Comparison of ENCODE assay signal across 32 cellular contexts in the genomic region with DNA sequence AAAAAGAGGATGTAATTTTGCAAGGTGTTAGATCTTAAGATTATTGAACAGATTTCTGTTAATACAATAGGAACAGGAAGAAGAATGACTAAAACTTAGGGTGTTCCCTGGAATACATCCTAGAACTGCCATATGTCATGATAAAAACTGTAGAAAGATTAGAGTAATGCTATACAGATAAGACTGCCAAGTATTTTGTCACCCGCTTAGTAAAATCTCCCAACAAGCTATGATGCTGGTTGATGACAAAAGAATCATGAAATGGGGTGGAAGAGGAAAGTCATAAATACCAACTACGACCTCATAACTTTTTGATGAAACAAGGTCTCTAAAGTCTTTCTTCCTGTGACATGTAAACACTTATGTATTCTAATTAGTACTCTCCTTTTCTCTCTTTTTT.
DNase-seq lines count a peak whose midpoint lies in the region; ATAC-seq and TF ChIP-seq lines count a peak whose summit lies in the region.
"Had no signal": no experiment of that assay in that cellular context is flagged by ENCODE, and none has a peak within 500 bp of the region (broad histone marks: within the 10 kb centered on the region; RNA-seq: fewer than 3 reads in every experiment).

No MANE protein-coding gene starts in this region.

- H4K91ac ChIP-seq in IMR-90 (ENCODE audit: insufficient read depth, low read depth, low read length) = no peak overlapping the region

- H3K4me1 ChIP-seq in IMR-90 (ENCODE audit: control insufficient read depth, insufficient read depth, low read length) (peaks cover 5% of the 10 kb centered on the region; the same call in 1 of the 2 replicates), fibroblast of lung (ENCODE audit: control insufficient read depth, extremely low read depth, insufficient read depth, low read length) (peaks cover 10% of the 10 kb centered on the region), osteoblast (ENCODE audit: insufficient read depth, low read length) (peaks cover 53% of the 10 kb centered on the region)
- H3K4me1 ChIP-seq: BLaER1, heart left ventricle, lower lobe of right lung, Peyer's patch, psoas muscle, tibial nerve had no signal

- H3K9me1 ChIP-seq in IMR-90 (ENCODE audit: insufficient read depth, low read length) = no peaks in the 10 kb centered on the region; the same call in 1 of the 2 replicates

- H3K36me3 ChIP-seq in IMR-90 (ENCODE audit: control insufficient read depth, insufficient read depth, low read length) = no peaks in the 10 kb centered on the region
- no peaks in the 10 kb centered on the region for H3K36me3 ChIP-seq in fibroblast of lung (ENCODE audit: control insufficient read depth, insufficient read depth, low read length)
- no peaks in the 10 kb centered on the region for H3K36me3 ChIP-seq in osteoblast (ENCODE audit: insufficient read depth, low read length)
- H3K36me3 ChIP-seq: BLaER1, heart left ventricle, lower lobe of right lung, Peyer's patch, tibial nerve had no signal

- CTCF ChIA-PET in IMR-90 (lab: Yijun Ruan, JAX) = no interaction called here

- no CpG with 5 or more reads among the region's 2 CpGs for WGBS in IMR-90 (ENCODE audit: extremely low coverage in 2 of 2, insufficient read length in 1 of 2), 2 experiments

- no peak overlapping the region for H2BK15ac ChIP-seq in IMR-90 (ENCODE audit: low read depth, low read length)

- TF ChIP-seq POLR2A in IMR-90 (IDR thresholded peaks at IDR 0.05; ENCODE audit: low read depth, low read length) = no peak

- H2BK5ac ChIP-seq in IMR-90 (ENCODE audit: low read depth, low read length, poor library complexity, severe bottlenecking) = peak overlapping the region; percentile 96

- DNase-seq in D341Med (ENCODE audit: low spot score) (peak; percentile 16), IMR-90 (no peak), fibroblast of lung (ENCODE audit: low read depth in 2 of 2) (peak; percentile 60 to 90), osteoblast (ENCODE audit: insufficient read length, low spot score, missing footprints) (no peak), NCI-H146 treated with DMSO at 0.1 percent for 48 hours (lab: John Stamatoyannopoulos, UW; ENCODE audit: unreplicated experiment) (no peak)
- DNase-seq: activated CD4-positive, alpha-beta T cell treated with anti-CD3 and anti-CD28 coated beads for 4 hours; activated naive CD4-positive, alpha-beta T cell treated with anti-CD3 and anti-CD28 coated beads, Interleukin-2, amount 50 U/mL, for 16 hours; amygdala; DMS53; foreskin melanocyte; GDM1; heart left ventricle; KG1; kidney glomerular epithelial cell; lower lobe of right lung; mucosa of descending colon; natural killer cell; NCI-H1105; NCI-H2029; NCI-H2227 treated with DMSO at 0.1 percent for 48 hours; occipital lobe; Peyer's patch; psoas muscle; SHP77 treated with DMSO at 0.1 percent for 48 hours; stimulated activated CD4-positive, alpha-beta T cell treated with anti-CD3 and anti-CD28 coated beads, Interleukin-4, amount 100 ng/mL, for 1 hour had no signal

- in situ Hi-C loops in IMR-90 (cut with MboI; ENCODE audit: low sequenced_read_pairs) = no loop called here

- H3K27ac ChIP-seq in IMR-90 (ENCODE audit: insufficient read depth, low read length) (no peak overlapping the region), fibroblast of lung (ENCODE audit: insufficient read depth, low read length) (no peak overlapping the region), osteoblast (ENCODE audit: low read depth, low read length) (peak overlapping the region; percentile 92)
- H3K27ac ChIP-seq: BLaER1, heart left ventricle, lower lobe of right lung, Peyer's patch, psoas muscle, tibial nerve, VCaP had no signal

- no peak overlapping the region for H2BK120ac ChIP-seq in IMR-90 (ENCODE audit: low read depth, low read length)

- no peak overlapping the region for H2BK20ac ChIP-seq in IMR-90 (ENCODE audit: low read depth, low read length)

- BruUV-seq in IMR-90 (replicated peaks; lab: Mats Ljungman, UMichigan) = no TSS peak

- no peaks in the 10 kb centered on the region for H3K79me1 ChIP-seq in IMR-90 (ENCODE audit: low read depth in 1 of 2, low read length in 2 of 2)

- no peak overlapping the region for H3K56ac ChIP-seq in IMR-90 (ENCODE audit: extremely low read depth, insufficient read depth, low read length)

- TF ChIP-seq CTCF in IMR-90 (conservative IDR thresholded peaks at IDR 0.05; ENCODE audit: low read depth, low read length) = no peak
- no peak for TF ChIP-seq CTCF in fibroblast of lung (conservative IDR thresholded peaks at IDR 0.05 in 1 of 2, IDR thresholded peaks at IDR 0.05 in 1 of 2; ENCODE audit: low read depth in 1 of 2, low read length in 2 of 2)
- no peak for TF ChIP-seq CTCF in osteoblast (IDR thresholded peaks at IDR 0.05; ENCODE audit: extremely low read depth, low read depth, low read length)

- no peaks in the 10 kb centered on the region for H3K79me2 ChIP-seq in fibroblast of lung (ENCODE audit: control insufficient read depth, insufficient read depth, low read length)
- no peaks in the 10 kb centered on the region for H3K79me2 ChIP-seq in osteoblast (ENCODE audit: insufficient read depth, low read length)

- no peak for ATAC-seq in IMR-90 (ENCODE audit: low read depth)
- ATAC-seq in HG02870 (IDR thresholded peaks at IDR 0.05; ENCODE audit: unreplicated experiment) = no peak
- no peak for ATAC-seq in HG02970 (IDR thresholded peaks at IDR 0.05; ENCODE audit: low FRiP score, unreplicated experiment)
- no peak for ATAC-seq in HG02938 (IDR thresholded peaks at IDR 0.05; ENCODE audit: unreplicated experiment)
- ATAC-seq: activated T-helper 17 cell treated with anti-CD3 and anti-CD28 coated beads, Interleukin-2, amount 50 U/mL, for 72 hours; lower lobe of right lung; mucosa of descending colon; natural killer cell; psoas muscle had no signal

- no peak overlapping the region for H3K23ac ChIP-seq in IMR-90 (ENCODE audit: low read depth, low read length)

- no peak overlapping the region for H3K14ac ChIP-seq in IMR-90 (replicated peaks; ENCODE audit: low read depth, low read length)

- H3K9me3 ChIP-seq in IMR-90 (ENCODE audit: control insufficient read depth, insufficient read depth, low read length) (no peaks in the 10 kb centered on the region), fibroblast of lung (ENCODE audit: control insufficient read depth, insufficient read depth, low read depth, low read length) (no peaks in the 10 kb centered on the region), osteoblast (ENCODE audit: low read depth, low read length) (no peaks in the 10 kb centered on the region)
- H3K9me3 ChIP-seq: BLaER1, lower lobe of right lung, mucosa of descending colon, Peyer's patch, psoas muscle, tibial nerve had no signal

- intact Hi-C loops in IMR-90 (cut with micrococcal nuclease) = loop anchor here (2.0 kb wide), 1 partner anchor 160 kb away; no protein-coding TSS in a partner anchor

- no peak overlapping the region for H3K4ac ChIP-seq in IMR-90 (ENCODE audit: low read depth, low read length)

- H2AFZ ChIP-seq in IMR-90 (replicated peaks; ENCODE audit: low read length, poor library complexity) (no peak overlapping the region), fibroblast of lung (ENCODE audit: low read length) (no peak overlapping the region), osteoblast (ENCODE audit: low read length) (no peak overlapping the region)

- no peaks in the 10 kb centered on the region for H3K27me3 ChIP-seq in IMR-90 (ENCODE audit: control insufficient read depth, insufficient read depth, low read length)
- no peaks in the 10 kb centered on the region for H3K27me3 ChIP-seq in fibroblast of lung (ENCODE audit: control insufficient read depth, insufficient read depth, low read length)
- no peaks in the 10 kb centered on the region for H3K27me3 ChIP-seq in osteoblast (ENCODE audit: insufficient read depth, low read length)
- H3K27me3 ChIP-seq: BLaER1, heart left ventricle, Peyer's patch, tibial nerve had no signal

- H3K4me2 ChIP-seq in IMR-90 (ENCODE audit: low read depth, low read length) = no peak overlapping the region
- no peak overlapping the region for H3K4me2 ChIP-seq in fibroblast of lung (ENCODE audit: extremely low read depth, insufficient read depth, low read length)
- no peak overlapping the region for H3K4me2 ChIP-seq in osteoblast (ENCODE audit: insufficient read depth, low read length)
- H3K4me2 ChIP-seq: BLaER1 had no signal

- H4K20me1 ChIP-seq in IMR-90 (ENCODE audit: insufficient read depth, low read length) = no peaks in the 10 kb centered on the region
- no peaks in the 10 kb centered on the region for H4K20me1 ChIP-seq in fibroblast of lung (ENCODE audit: control insufficient read depth, extremely low read depth, insufficient read depth, low read length)
- no peaks in the 10 kb centered on the region for H4K20me1 ChIP-seq in osteoblast (ENCODE audit: insufficient read depth, low read length)
- H4K20me1 ChIP-seq: BLaER1 had no signal

- no peak overlapping the region for H2AK5ac ChIP-seq in IMR-90 (ENCODE audit: low read depth, low read length)

- peak overlapping the region; percentile 51; the same call in 1 of the 2 replicates for H3K18ac ChIP-seq in IMR-90 (ENCODE audit: low read depth, low read length)

- H3K9ac ChIP-seq in IMR-90 (ENCODE audit: low read depth, low read length) (no peak overlapping the region), fibroblast of lung (ENCODE audit: insufficient read depth, low read length) (no peak overlapping the region)
- H3K9ac ChIP-seq: BLaER1 had no signal

- dilution Hi-C loops in IMR-90 (cut with HindIII; ENCODE audit: low sequenced_read_pairs, unreplicated experiment) = no loop called here

- H4K5ac ChIP-seq in IMR-90 (ENCODE audit: low read depth, low read length) = no peak overlapping the region

- POLR2A ChIA-PET in IMR-90 (lab: Charles Lee; ENCODE audit: unreplicated experiment) = no interaction called here

- H2AK9ac ChIP-seq in IMR-90 (replicated peaks; ENCODE audit: low read depth, low read length, poor library complexity) = no peak overlapping the region

- H3K4me3 ChIP-seq in IMR-90 (ENCODE audit: insufficient read depth, low read depth, low read length) = no peak overlapping the region
- no peak overlapping the region for H3K4me3 ChIP-seq in fibroblast of lung (replicated peaks in 1 of 4; ENCODE audit: control extremely low read depth in 1 of 4, insufficient read depth in 1 of 4, low read depth in 3 of 4, low read length in 4 of 4)
- no peak overlapping the region for H3K4me3 ChIP-seq in osteoblast (ENCODE audit: insufficient read depth, low read length)
- H3K4me3 ChIP-seq: BLaER1, heart left ventricle, lower lobe of right lung, mucosa of descending colon, Peyer's patch, psoas muscle, tibial nerve had no signal

- no peak overlapping the region for H4K8ac ChIP-seq in IMR-90 (ENCODE audit: low read depth in 2 of 2, low read length in 2 of 2)

- no peak for TF ChIP-seq RAD21 in IMR-90 (IDR thresholded peaks at IDR 0.05; ENCODE audit: low read length)

TF ChIP-seq in IMR-90, 13 proteins besides CTCF, POLR2A, EP300 and RAD21 (continues in another document):
- TF ChIP-seq BHLHE40 (IDR thresholded peaks at IDR 0.05; ENCODE audit: low read depth, low read length) = no peak
- TF ChIP-seq FOS (IDR thresholded peaks at IDR 0.05; ENCODE audit: low read depth, low read length) = no peak
- TF ChIP-seq NFE2L2 (IDR thresholded peaks at IDR 0.05; ENCODE audit: low read depth, low read length) = no peak
- TF ChIP-seq MXI1 (IDR thresholded peaks at IDR 0.05; ENCODE audit: borderline replicate concordance, low read depth, low read length) = no peak

Comparison
In these comparisons a context has a peak if more than half of its experiments do, and no peak if none do; other contexts are left out.
1. DNase-seq: peak in D341Med (single experiment) and fibroblast of lung (2 of 2); none in IMR-90 (single experiment), osteoblast (single experiment) and NCI-H146 treated with DMSO at 0.1 percent for 48 hours (single experiment).